ENCODE assay signal across 6 cellular contexts in the genomic region with DNA sequence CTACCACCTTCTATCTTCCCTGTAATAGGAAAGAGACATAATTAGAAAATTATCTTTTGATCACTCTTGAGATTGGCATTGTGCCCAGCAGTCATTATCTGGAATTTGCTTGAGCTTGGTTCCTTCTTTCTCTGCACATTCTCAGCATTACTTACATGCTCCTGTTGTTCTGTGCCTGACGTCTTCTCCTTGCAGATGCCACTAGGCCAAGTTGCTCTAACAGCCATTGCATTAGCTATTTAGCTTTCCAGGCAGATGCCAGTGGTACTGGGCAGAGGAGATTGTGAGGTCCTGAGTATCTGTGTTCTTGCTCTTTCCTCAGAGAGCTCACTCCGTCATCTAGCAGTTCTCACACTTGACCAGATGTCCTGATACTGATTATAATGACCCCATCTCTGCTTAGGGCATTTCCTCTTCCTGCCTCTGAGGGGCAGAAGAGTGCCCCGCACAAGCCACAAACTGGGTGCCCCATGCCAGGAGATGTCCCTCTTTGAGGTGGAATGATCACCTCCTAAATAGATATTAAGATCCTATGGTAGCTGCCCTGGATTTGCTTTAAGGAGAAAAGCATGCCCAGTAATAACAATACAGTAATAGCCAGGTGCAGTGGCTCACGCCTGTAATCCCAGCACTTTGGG. TPM values are rescaled to one million over a fixed set of nuclear protein-coding genes. Genes with fewer than 3 reads are reported as not detected.
DNase-seq lines count a peak whose midpoint lies in the region.

No MANE protein-coding gene starts in this region.

- H3K9me3 Mint-ChIP-seq in T-helper 1 cell treated with Interleukin-12 subunit alpha and Interleukin-12 subunit beta and Interleukin-4 antibody, amounts not matched to agents 30 μg/mL and 1 μg/mL, for 36 hours = no peaks in the 10 kb centered on the region

- peaks cover 40% of the 10 kb centered on the region for H3K4me1 Mint-ChIP-seq in T-helper 1 cell treated with Interleukin-12 subunit alpha and Interleukin-12 subunit beta and Interleukin-4 antibody, amounts not matched to agents 30 μg/mL and 1 μg/mL, for 36 hours (ENCODE audit: low read depth)

- H3K36me3 ChIP-seq in H7 (replicated peaks; ENCODE audit: control insufficient read depth, insufficient read depth, low read length) = peaks cover 26% of the 10 kb centered on the region

- peak overlapping the region; percentile 66 for H3K27ac Mint-ChIP-seq in T-helper 1 cell treated with Interleukin-12 subunit alpha and Interleukin-12 subunit beta and Interleukin-4 antibody, amounts not matched to agents 30 μg/mL and 1 μg/mL, for 36 hours

- no peak overlapping the region for H3K4me3 Mint-ChIP-seq in T-helper 1 cell treated with Interleukin-12 subunit alpha and Interleukin-12 subunit beta and Interleukin-4 antibody, amounts not matched to agents 30 μg/mL and 1 μg/mL, for 36 hours

- DNase-seq in H7 = peak; percentile 79
- peak; percentile 35 for DNase-seq in medulla oblongata (ENCODE audit: extremely low spot score)
- DNase-seq in retina = no peak
- no peak for DNase-seq in NCI-H1092 treated with DMSO at 0.1 percent for 48 hours (lab: John Stamatoyannopoulos, UW)
- DNase-seq in amniotic stem cell (lab: John Stamatoyannopoulos, UW) = no peak

- peaks cover 48% of the 10 kb centered on the region for H3K36me3 Mint-ChIP-seq in T-helper 1 cell treated with Interleukin-12 subunit alpha and Interleukin-12 subunit beta and Interleukin-4 antibody, amounts not matched to agents 30 μg/mL and 1 μg/mL, for 36 hours (ENCODE audit: low read depth)

- no peaks in the 10 kb centered on the region for H3K27me3 ChIP-seq in H7 (ENCODE audit: control insufficient read depth, insufficient read depth, low read length)

- H3K27me3 Mint-ChIP-seq in T-helper 1 cell treated with Interleukin-12 subunit alpha and Interleukin-12 subunit beta and Interleukin-4 antibody, amounts not matched to agents 30 μg/mL and 1 μg/mL, for 36 hours (ENCODE audit: low read depth) = no peaks in the 10 kb centered on the region

- H3K4me3 ChIP-seq in H7 (ENCODE audit: insufficient read depth, low read depth, low read length) = no peak overlapping the region

RNA-seq across cellular contexts. Expression of gene ARHGAP1, which starts 30.7 kb away (rescaled TPM):
- total RNA-seq in H7 (2014; rRNA removed; shearing (Covaris generic)) = 27.5 and 30.8 TPM in 2 replicates

RNA-seq across cellular contexts. Expression of gene ZNF408, which starts 31.1 kb away (rescaled TPM):
- total RNA-seq in H7 (2014; rRNA removed; shearing (Covaris generic)) = 20.6 and 23.1 TPM in 2 replicates

RNA-seq across cellular contexts. Expression of gene F2, which starts 49.3 kb away (rescaled TPM):
- total RNA-seq in H7 (2014; rRNA removed; shearing (Covaris generic)) = 0.33 TPM in 1 of 2 replicates, not detected in the other

RNA-seq across cellular contexts. Expression of gene ATG13, which starts 52.4 kb away (rescaled TPM):
- total RNA-seq in H7 (2014; rRNA removed; shearing (Covaris generic)) = 60.0 and 63.5 TPM in 2 replicates

RNA-seq across cellular contexts. Expression of gene HARBI1, which starts 52.7 kb away (rescaled TPM):
- total RNA-seq in H7 (2014; rRNA removed; shearing (Covaris generic)) = 3.9 TPM in 2 replicates

Comparison
In these comparisons a context has a peak if more than half of its experiments do, and no peak if none do; other contexts are left out.
1. DNase-seq: peak in H7 (single experiment) and medulla oblongata (single experiment); none in retina (single experiment), NCI-H1092 treated with DMSO at 0.1 percent for 48 hours (single experiment) and amniotic stem cell (single experiment).